Comparison of ENCODE assay signal across 23 cellular contexts in genomic region chr2:165497659-165498306, GRCh38. TPM values are rescaled to one million over a fixed set of nuclear protein-coding genes. Genes with fewer than 3 reads are reported as not detected.
"Had no signal": no experiment of that assay in that cellular context is flagged by ENCODE, and none has a peak within 500 bp of the region (broad histone marks: within the 10 kb centered on the region; RNA-seq: fewer than 3 reads in every experiment).

No MANE protein-coding gene starts in this region.

- FAIRE-seq: colon had no signal

- ATAC-seq: activated CD4-positive, CD25-positive, alpha-beta regulatory T cell treated with anti-CD3 and anti-CD28 coated beads, Interleukin-2, amount 50 U/mL, for 24 hours; activated CD8-positive, alpha-beta T cell treated with anti-CD3 and anti-CD28 coated beads, Interleukin-2, amount 10 ng/mL, durations not matched to agents 7 days and 5 days had no signal

- H3K9me3 ChIP-seq: suprapubic skin, vagina had no signal

- H3K27ac ChIP-seq: brain microvascular endothelial cell, epithelial cell of prostate, suprapubic skin, vagina had no signal

- H3K4me3 ChIP-seq: dorsolateral prefrontal cortex, lung, suprapubic skin, vagina had no signal

- DNase-seq: activated CD4-positive, alpha-beta T cell treated with anti-CD3 and anti-CD28 coated beads, Interleukin-2, amount 10 ng/mL, durations not matched to agents 7 days and 5 days; activated CD8-positive, alpha-beta T cell treated with anti-CD3 and anti-CD28 coated beads, Interleukin-2, amount 10 ng/mL, durations not matched to agents 7 days and 5 days; activated naive CD4-positive, alpha-beta T cell treated with anti-CD3 and anti-CD28 coated beads for 36 hours; activated T-cell treated with anti-CD3 and anti-CD28 coated beads, Interleukin-2, amount 50 U/mL, for 24 hours; brain microvascular endothelial cell; central memory CD4-positive, alpha-beta T cell; dorsolateral prefrontal cortex; foreskin fibroblast; hippocampal formation; islet precursor cell; occipital lobe; posterior cingulate gyrus; retina; stimulated activated CD8-positive, alpha-beta memory T cell treated with anti-CD3 and anti-CD28 coated beads, Interleukin-4, amount 100 ng/mL, for 48 hours; trophoblast cell had no signal

- H3K27me3 ChIP-seq: brain microvascular endothelial cell, dorsolateral prefrontal cortex, suprapubic skin, vagina had no signal

- H3K4me1 ChIP-seq: suprapubic skin, vagina had no signal

- H3K36me3 ChIP-seq: brain microvascular endothelial cell, suprapubic skin, vagina had no signal

RNA-seq across cellular contexts. Expression of gene CSRNP3, which starts 28.3 kb away (rescaled TPM):
- total RNA-seq: activated CD4-positive, alpha-beta T cell treated with anti-CD3 and anti-CD28 coated beads, Interleukin-2, amount 10 ng/mL, durations not matched to agents 7 days and 5 days; activated CD8-positive, alpha-beta T cell treated with anti-CD3 and anti-CD28 coated beads, Interleukin-2, amount 10 ng/mL, durations not matched to agents 7 days and 5 days; activated naive CD4-positive, alpha-beta T cell treated with anti-CD3 and anti-CD28 coated beads for 36 hours; activated T-helper 2 cell treated with anti-CD3 and anti-CD28 coated beads, Interferon-gamma antibody, Interleukin-2, Interleukin-4, amounts not matched to agents 10 μg/mL and 5 μg/mL and 100 μg/mL, durations not matched to agents 14 hours and 24 hours and 36 hours; T-helper 2 cell treated with Interferon-gamma antibody and Interleukin-4, amounts not matched to agents 100 ng/mL and 5 ng/mL, for 36 hours had no signal
